19 cellular contexts compared by ENCODE assay signal in genomic region chr10:27614776-27615175, GRCh38.
DNase-seq lines count a peak whose midpoint lies in the region; ATAC-seq, FAIRE-seq and TF ChIP-seq lines count a peak whose summit lies in the region.
"Had no signal": no experiment of that assay in that cellular context is flagged by ENCODE, and none has a peak within 500 bp of the region (broad histone marks: within the 10 kb centered on the region; RNA-seq: fewer than 3 reads in every experiment).

No MANE protein-coding gene starts in this region.

- no peak overlapping the region for H3K56ac ChIP-seq in mesendoderm (ENCODE audit: low read length)

- FAIRE-seq in bronchial epithelial cell (lab: Jason Lieb, UNC) (peak; percentile 47), RCC 7860 (lab: Jason Lieb, UNC) (no peak)
- FAIRE-seq: GM12878 had no signal

- no peak overlapping the region for H4K8ac ChIP-seq in mesendoderm (ENCODE audit: low read depth, low read length)

- H2BK15ac ChIP-seq in mesendoderm (replicated peaks; ENCODE audit: low read depth): no peak overlapping the region

- H3K4me2 ChIP-seq in mesendoderm (ENCODE audit: low read length): no peak overlapping the region

- H3K4me1 ChIP-seq in NT2/D1 (ENCODE audit: insufficient read depth, insufficient read length): no peaks in the 10 kb centered on the region
- peaks cover 4% of the 10 kb centered on the region for H3K4me1 ChIP-seq in mesendoderm (ENCODE audit: control insufficient read depth, low read depth, low read length)
- H3K4me1 ChIP-seq: SJSA1 had no signal

- no peak overlapping the region for H2BK120ac ChIP-seq in mesendoderm (ENCODE audit: low read depth, low read length)

- H3K4ac ChIP-seq in mesendoderm (ENCODE audit: low read depth, low read length): no peak overlapping the region

- no peak overlapping the region for H3K18ac ChIP-seq in mesendoderm (ENCODE audit: low read length)

- no peak overlapping the region for H3K23ac ChIP-seq in mesendoderm (ENCODE audit: low read length)

- H3K27ac ChIP-seq in mesendoderm (ENCODE audit: low read depth, low read length): no peak overlapping the region
- H3K27ac ChIP-seq: SJSA1 had no signal

- TF ChIP-seq CTCF in bronchial epithelial cell (IDR thresholded peaks at IDR 0.05; ENCODE audit: insufficient read depth, low read length, severe bottlenecking): no peak

- no peak overlapping the region for H2BK5ac ChIP-seq in mesendoderm (ENCODE audit: low read length)

- DNase-seq in NT2/D1 (ENCODE audit: low read depth, low spot score): peak; percentile 28
- DNase-seq in bronchial epithelial cell (ENCODE audit: low read depth): no peak
- peak; percentile 75 for DNase-seq in mesendoderm
- DNase-seq in NCI-H2196 (lab: John Stamatoyannopoulos, UW; ENCODE audit: unreplicated experiment): no peak
- no peak for DNase-seq in RCC 7860 (ENCODE audit: low spot score)
- no peak for DNase-seq in mucosa of gallbladder (ENCODE audit: low spot score)
- DNase-seq: CD4-positive, CD25-positive, alpha-beta regulatory T cell; COR-L47; DMS79 treated with DMSO at 0.1 percent for 48 hours; KG1; NCI-H1092 treated with DMSO at 0.1 percent for 48 hours; NCI-H1436 treated with DMSO at 0.1 percent for 48 hours; NCI-H1930; NCI-H2227 treated with DMSO at 0.1 percent for 48 hours; NCI-H510A had no signal

- H3K4me3 ChIP-seq in NT2/D1 (ENCODE audit: insufficient read length, low read depth) (no peak overlapping the region), bronchial epithelial cell (ENCODE audit: low read depth, low read length) (no peak overlapping the region), mesendoderm (ENCODE audit: low read length) (no peak overlapping the region)
- H3K4me3 ChIP-seq: GM12878, SJSA1 had no signal

- no CpG with 5 or more reads among the region's 6 CpGs for WGBS in mesendoderm (ENCODE audit: extremely low coverage, insufficient coverage, low lambda C conversion rate)

- H3K79me1 ChIP-seq in mesendoderm (ENCODE audit: low read length): no peaks in the 10 kb centered on the region

- no peak for ATAC-seq in HG03432 (IDR thresholded peaks at IDR 0.05; ENCODE audit: unreplicated experiment)
- ATAC-seq: GM12878, Panc1 had no signal

- no peak overlapping the region for H4K5ac ChIP-seq in mesendoderm (ENCODE audit: low read length)

- H3K79me2 ChIP-seq in mesendoderm (ENCODE audit: control insufficient read depth, insufficient read depth, low read length): no peaks in the 10 kb centered on the region

- H3K27me3 ChIP-seq in NT2/D1 (ENCODE audit: insufficient read depth, insufficient read length) (no peaks in the 10 kb centered on the region), bronchial epithelial cell (ENCODE audit: control insufficient read depth, insufficient read depth, low read length) (no peaks in the 10 kb centered on the region), mesendoderm (ENCODE audit: insufficient read depth, low read length, poor library complexity) (no peaks in the 10 kb centered on the region)
- H3K27me3 ChIP-seq: SJSA1 had no signal

- H3K36me3 ChIP-seq in NT2/D1 (ENCODE audit: insufficient read depth, insufficient read length, low read length): no peaks in the 10 kb centered on the region
- H3K36me3 ChIP-seq in bronchial epithelial cell (ENCODE audit: control insufficient read depth, insufficient read depth, low read length): no peaks in the 10 kb centered on the region
- H3K36me3 ChIP-seq in mesendoderm (ENCODE audit: control insufficient read depth, insufficient read depth, low read length): no peaks in the 10 kb centered on the region
- H3K36me3 ChIP-seq: SJSA1 had no signal

- no peak overlapping the region for H3K9ac ChIP-seq in NT2/D1 (ENCODE audit: insufficient read length, low read depth)
- no peak overlapping the region for H3K9ac ChIP-seq in mesendoderm (ENCODE audit: low read length)

- H3K9me3 ChIP-seq in NT2/D1 (ENCODE audit: insufficient read depth, low read length): peaks cover 6% of the 10 kb centered on the region; the same call in 1 of the 2 replicates
- H3K9me3 ChIP-seq: SJSA1 had no signal

- H2AK5ac ChIP-seq in mesendoderm (ENCODE audit: low read length): no peak overlapping the region

Comparison
In these comparisons a context has a peak if more than half of its experiments do, and no peak if none do; other contexts are left out.
1. DNase-seq: peak in NT2/D1 (single experiment) and mesendoderm (single experiment); none in bronchial epithelial cell (single experiment), NCI-H2196 (single experiment), RCC 7860 (single experiment) and mucosa of gallbladder (single experiment).